ENCODE assay signal across 9 cellular contexts in the genomic region with DNA sequence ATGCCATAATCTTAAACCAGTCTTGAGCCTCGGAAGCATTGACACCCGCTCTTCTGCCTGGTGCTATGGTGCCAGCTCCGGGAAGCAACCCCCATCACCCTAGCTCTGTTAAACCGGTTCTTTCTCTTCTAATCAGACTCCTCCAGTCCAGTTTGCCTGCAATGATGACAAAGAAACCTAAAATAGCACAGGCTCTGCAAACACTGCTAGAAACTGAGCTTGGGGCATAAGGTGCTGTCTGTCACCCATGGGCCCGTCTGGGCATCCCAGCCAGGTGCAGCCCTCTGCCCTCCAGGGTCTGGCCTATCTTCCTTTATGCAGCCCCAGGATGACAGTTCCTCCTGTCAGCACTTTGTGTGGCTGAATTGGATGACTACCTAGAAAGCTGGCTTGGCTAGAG. TPM values are rescaled to one million over a fixed set of nuclear protein-coding genes. Genes with fewer than 3 reads are reported as not detected.
DNase-seq lines count a peak whose midpoint lies in the region; ATAC-seq and TF ChIP-seq lines count a peak whose summit lies in the region.
"Had no signal": no experiment of that assay in that cellular context is flagged by ENCODE, and none has a peak within 500 bp of the region (broad histone marks: within the 10 kb centered on the region; RNA-seq: fewer than 3 reads in every experiment).

No MANE protein-coding gene starts in this region.

- H3K36me3 ChIP-seq in Peyer's patch (no peaks in the 10 kb centered on the region), esophagus squamous epithelium (no peaks in the 10 kb centered on the region), prostate gland (no peaks in the 10 kb centered on the region)

- H3K4me1 ChIP-seq in Peyer's patch, result peaks cover 0 to 32% (median 7%) of the 10 kb centered on the region in 4 donors
- peaks cover 28 to 77% (median 38%) of the 10 kb centered on the region in 3 donors for H3K4me1 ChIP-seq in esophagus squamous epithelium
- H3K4me1 ChIP-seq in prostate gland (replicated peaks), result peaks cover 29% of the 10 kb centered on the region

- no peaks in the 10 kb centered on the region for H3K27me3 ChIP-seq in Peyer's patch
- no peaks in the 10 kb centered on the region for H3K27me3 ChIP-seq in esophagus squamous epithelium
- H3K27me3 ChIP-seq in prostate gland (replicated peaks; ENCODE audit: insufficient read depth), result no peaks in the 10 kb centered on the region

- no peak for TF ChIP-seq POLR2A in Peyer's patch (IDR thresholded peaks at IDR 0.05)
- TF ChIP-seq POLR2A in esophagus squamous epithelium (IDR thresholded peaks at IDR 0.05), result no peak
- TF ChIP-seq POLR2A in prostate gland (IDR thresholded peaks at IDR 0.05), result no peak

- DNase-seq in DMS153 (lab: John Stamatoyannopoulos, UW), result peak; percentile 69
- DNase-seq in Peyer's patch, result no peak
- no peak for DNase-seq in esophagus squamous epithelium (lab: John Stamatoyannopoulos, UW)
- peak; percentile 82 for DNase-seq in prostate gland (ENCODE audit: low spot score)
- DNase-seq in cerebellum (ENCODE audit: low spot score), result no peak
- DNase-seq in foreskin fibroblast, result no peak
- DNase-seq in NCI-H146 (lab: John Stamatoyannopoulos, UW), result no peak
- DNase-seq: activated T-cell treated with anti-CD3 and anti-CD28 coated beads for 4 hours had no signal

- ATAC-seq in GM21529 (IDR thresholded peaks at IDR 0.05; ENCODE audit: unreplicated experiment), result no peak

- H3K9me3 ChIP-seq in Peyer's patch, result no peaks in the 10 kb centered on the region
- H3K9me3 ChIP-seq in esophagus squamous epithelium, result no peaks in the 10 kb centered on the region
- H3K9me3 ChIP-seq in prostate gland, result no peaks in the 10 kb centered on the region

- intact Hi-C loops in esophagus squamous epithelium (cut with DNase I) (no loop called here), prostate gland (cut with DNase I) (loop anchor here (5.0 kb wide), 1 partner anchor 194 kb away; no protein-coding TSS in a partner anchor)

- 40 to 48% methylated on average over 4 to 5 of the region's 5 CpGs for WGBS in esophagus squamous epithelium, 2 donors
- 21% methylated on average over 5 of the region's 5 CpGs for WGBS in prostate gland

- H3K4me3 ChIP-seq in Peyer's patch (no peak overlapping the region), esophagus squamous epithelium (peak overlapping the region in 2 of 4 donors; percentile 7 to 9), prostate gland (no peak overlapping the region), foreskin fibroblast (ENCODE audit: low read depth in 1 of 2, low read length in 2 of 2) (no peak overlapping the region)

- H3K27ac ChIP-seq in Peyer's patch (peak overlapping the region in 3 of 4 donors; percentile 26 to 79 (median 45)), esophagus squamous epithelium (peak overlapping the region; percentile 92 to 96 (median 94)), prostate gland (peak overlapping the region; percentile 75 to 82)

- TF ChIP-seq CTCF in Peyer's patch (IDR thresholded peaks at IDR 0.05) (no peak), esophagus squamous epithelium (IDR thresholded peaks at IDR 0.05) (no peak), prostate gland (IDR thresholded peaks at IDR 0.05) (no peak), foreskin fibroblast (IDR thresholded peaks at IDR 0.05; ENCODE audit: low read depth, low read length) (no peak)

RNA-seq across cellular contexts. Expression of a gene that starts 14.2 kb away (rescaled TPM):
- total RNA-seq in Peyer's patch (100 to 1,000 TPM in 3 of 4 donors, 10 to 100 TPM in 1; 34.7 to 159 (median 110) TPM), esophagus squamous epithelium (10 to 100 TPM; 15.5 to 37.0 (median 28.6) TPM), prostate gland (10 to 100 TPM; 41.9 to 47.8 TPM), cerebellum (35.9 TPM)

RNA-seq across cellular contexts. Expression of a gene that starts 22.4 kb away (rescaled TPM):
- total RNA-seq in Peyer's patch (1 to 10 TPM in 3 of 4 donors, under 1 TPM in 1; 0.53 to 6.6 (median 2.7) TPM), esophagus squamous epithelium (10 to 100 TPM in 2 of 4 donors, 1 to 10 TPM in 2; 8.8 to 15.9 (median 11.9) TPM), prostate gland (10 to 100 TPM in 1 of 2 donors, 1 to 10 TPM in 1; 7.1 to 11.0 TPM), cerebellum (1.00 TPM)

Comparison
In these comparisons a context has a peak if more than half of its experiments do, and no peak if none do; other contexts are left out.
1. DNase-seq: peak in DMS153 (single experiment) and prostate gland (single experiment); none in Peyer's patch (0 of 3), esophagus squamous epithelium (single experiment), cerebellum (single experiment), foreskin fibroblast (0 of 2) and NCI-H146 (single experiment).
2. Peak in every context shown above with its lines, with median percentiles within 50 percentile points of each other: H3K27ac ChIP-seq.